1 cellular context compared by ENCODE assay signal in the genomic region with DNA sequence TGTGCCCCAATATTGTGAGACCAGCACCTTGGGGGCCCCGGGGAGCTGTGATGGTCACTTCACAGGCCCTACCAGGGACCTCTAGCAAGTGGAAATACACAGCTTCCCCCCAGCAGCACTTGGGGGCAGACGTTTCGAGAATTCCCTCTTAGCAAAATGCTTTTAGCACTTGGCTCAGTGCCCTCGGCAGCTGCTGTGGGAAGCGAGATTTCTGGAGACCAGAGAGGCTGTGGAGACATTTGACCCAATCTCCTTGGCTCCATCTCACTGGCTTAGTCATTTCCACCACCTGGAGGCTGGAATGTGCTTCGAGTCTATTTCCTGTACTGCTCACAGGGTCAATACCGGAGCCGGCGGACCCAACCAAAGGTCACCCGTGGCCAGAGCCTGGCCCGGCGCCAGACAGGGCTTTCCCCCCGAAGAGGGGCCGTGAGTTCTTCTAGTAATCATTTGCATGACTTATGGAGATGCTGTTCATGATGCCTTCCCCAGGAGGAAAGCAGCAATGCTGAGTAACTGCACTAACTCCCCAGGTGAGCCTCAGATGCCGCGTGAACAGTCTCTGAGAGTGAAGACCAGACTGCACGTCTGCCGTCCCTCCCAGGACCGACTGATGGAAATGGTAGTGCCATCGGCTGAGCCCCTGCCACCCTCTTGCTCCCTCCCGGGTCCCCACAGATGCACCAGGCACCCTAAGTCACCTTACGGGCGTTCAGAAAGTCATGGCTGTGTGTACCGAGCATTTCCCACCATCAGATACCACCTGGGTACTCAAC.
TF ChIP-seq lines count a peak whose summit lies in the region.

No MANE protein-coding gene starts in this region.

TF ChIP-seq in HepG2, 621 proteins besides CTCF, POLR2A, EP300 and RAD21 (continued from another document):
- TF ChIP-seq, protein P1, sequence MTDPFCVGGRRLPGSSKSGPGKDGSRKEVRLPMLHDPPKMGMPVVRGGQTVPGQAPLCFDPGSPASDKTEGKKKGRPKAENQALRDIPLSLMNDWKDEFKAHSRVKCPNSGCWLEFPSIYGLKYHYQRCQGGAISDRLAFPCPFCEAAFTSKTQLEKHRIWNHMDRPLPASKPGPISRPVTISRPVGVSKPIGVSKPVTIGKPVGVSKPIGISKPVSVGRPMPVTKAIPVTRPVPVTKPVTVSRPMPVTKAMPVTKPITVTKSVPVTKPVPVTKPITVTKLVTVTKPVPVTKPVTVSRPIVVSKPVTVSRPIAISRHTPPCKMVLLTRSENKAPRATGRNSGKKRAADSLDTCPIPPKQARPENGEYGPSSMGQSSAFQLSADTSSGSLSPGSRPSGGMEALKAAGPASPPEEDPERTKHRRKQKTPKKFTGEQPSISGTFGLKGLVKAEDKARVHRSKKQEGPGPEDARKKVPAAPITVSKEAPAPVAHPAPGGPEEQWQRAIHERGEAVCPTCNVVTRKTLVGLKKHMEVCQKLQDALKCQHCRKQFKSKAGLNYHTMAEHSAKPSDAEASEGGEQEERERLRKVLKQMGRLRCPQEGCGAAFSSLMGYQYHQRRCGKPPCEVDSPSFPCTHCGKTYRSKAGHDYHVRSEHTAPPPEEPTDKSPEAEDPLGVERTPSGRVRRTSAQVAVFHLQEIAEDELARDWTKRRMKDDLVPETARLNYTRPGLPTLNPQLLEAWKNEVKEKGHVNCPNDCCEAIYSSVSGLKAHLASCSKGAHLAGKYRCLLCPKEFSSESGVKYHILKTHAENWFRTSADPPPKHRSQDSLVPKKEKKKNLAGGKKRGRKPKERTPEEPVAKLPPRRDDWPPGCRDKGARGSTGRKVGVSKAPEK (CRISPR knock-in tag; IDR thresholded peaks at IDR 0.05; ENCODE audit: borderline replicate concordance) = peak; percentile 10; the same call in 1 of the 2 replicates
- TF ChIP-seq, protein P2, sequence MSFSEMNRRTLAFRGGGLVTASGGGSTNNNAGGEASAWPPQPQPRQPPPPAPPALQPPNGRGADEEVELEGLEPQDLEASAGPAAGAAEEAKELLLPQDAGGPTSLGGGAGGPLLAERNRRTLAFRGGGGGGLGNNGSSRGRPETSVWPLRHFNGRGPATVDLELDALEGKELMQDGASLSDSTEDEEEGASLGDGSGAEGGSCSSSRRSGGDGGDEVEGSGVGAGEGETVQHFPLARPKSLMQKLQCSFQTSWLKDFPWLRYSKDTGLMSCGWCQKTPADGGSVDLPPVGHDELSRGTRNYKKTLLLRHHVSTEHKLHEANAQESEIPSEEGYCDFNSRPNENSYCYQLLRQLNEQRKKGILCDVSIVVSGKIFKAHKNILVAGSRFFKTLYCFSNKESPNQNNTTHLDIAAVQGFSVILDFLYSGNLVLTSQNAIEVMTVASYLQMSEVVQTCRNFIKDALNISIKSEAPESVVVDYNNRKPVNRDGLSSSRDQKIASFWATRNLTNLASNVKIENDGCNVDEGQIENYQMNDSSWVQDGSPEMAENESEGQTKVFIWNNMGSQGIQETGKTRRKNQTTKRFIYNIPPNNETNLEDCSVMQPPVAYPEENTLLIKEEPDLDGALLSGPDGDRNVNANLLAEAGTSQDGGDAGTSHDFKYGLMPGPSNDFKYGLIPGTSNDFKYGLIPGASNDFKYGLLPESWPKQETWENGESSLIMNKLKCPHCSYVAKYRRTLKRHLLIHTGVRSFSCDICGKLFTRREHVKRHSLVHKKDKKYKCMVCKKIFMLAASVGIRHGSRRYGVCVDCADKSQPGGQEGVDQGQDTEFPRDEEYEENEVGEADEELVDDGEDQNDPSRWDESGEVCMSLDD (CRISPR knock-in tag; IDR thresholded peaks at IDR 0.05; ENCODE audit: borderline replicate concordance) = no peak
- TF ChIP-seq ISL2 (CRISPR knock-in tag; IDR thresholded peaks at IDR 0.05) (no peak; the same call in 1 of the 2 replicates), CENPX (CRISPR knock-in tag; IDR thresholded peaks at IDR 0.05) (no peak), ZNF775 (CRISPR knock-in tag; IDR thresholded peaks at IDR 0.05; ENCODE audit: borderline replicate concordance) (no peak), RORA (CRISPR knock-in tag; IDR thresholded peaks at IDR 0.05) (no peak), YEATS2 (CRISPR knock-in tag; IDR thresholded peaks at IDR 0.05; ENCODE audit: borderline replicate concordance) (peak; percentile 21; the same call in 1 of the 2 replicates), WIZ (CRISPR knock-in tag; IDR thresholded peaks at IDR 0.05) (no peak), ZBTB42 (CRISPR knock-in tag; IDR thresholded peaks at IDR 0.05) (no peak), CC2D1A (CRISPR knock-in tag; IDR thresholded peaks at IDR 0.05) (no peak)
